In genomic region chr2:31725444-31725843, GRCh38 we compare ENCODE assay signal across 25 cellular contexts.
"Had no signal": no experiment of that assay in that cellular context is flagged by ENCODE, and none has a peak within 500 bp of the region (broad histone marks: within the 10 kb centered on the region; RNA-seq: fewer than 3 reads in every experiment).

No MANE protein-coding gene starts in this region.

- ATAC-seq: effector memory CD8-positive, alpha-beta T cell; foreskin keratinocyte; gastroesophageal sphincter; heart right ventricle; left cardiac atrium; left lung; left ventricle myocardium superior; lower lobe of right lung; mucosa of descending colon; naive thymus-derived CD8-positive, alpha-beta T cell had no signal

- H3K4me1 ChIP-seq: colonic mucosa, esophagus muscularis mucosa, foreskin keratinocyte, gastroesophageal sphincter, heart right ventricle, left lung, lower lobe of right lung had no signal

- H3K9me3 Mint-ChIP-seq: dendritic cell treated with granulocyte-macrophage colony-stimulating factor and Interleukin-4, amounts not matched to agents 40 ng/mL and 50 ng/mL, for 4 days had no signal

- DNase-seq: colonic mucosa; cortex of kidney; effector CD8-positive, alpha-beta T cell; effector memory CD8-positive, alpha-beta T cell; endodermal cell; foreskin keratinocyte; glutamatergic neuron; head of caudate nucleus; heart right ventricle; hippocampal formation; left cardiac atrium; left lung; left ventricle myocardium superior; lower lobe of right lung; mesenchymal stem cell; mucosa of descending colon; naive B cell; naive thymus-derived CD8-positive, alpha-beta T cell had no signal

- H3K9me3 ChIP-seq: colonic mucosa, esophagus muscularis mucosa, lower lobe of right lung, mucosa of descending colon had no signal

- H3K27me3 ChIP-seq: colonic mucosa, esophagus muscularis mucosa, gastroesophageal sphincter, heart right ventricle, left lung had no signal

- H3K36me3 Mint-ChIP-seq: mesothelial cell of epicardium, naive B cell had no signal

- H3K27me3 Mint-ChIP-seq: dendritic cell treated with granulocyte-macrophage colony-stimulating factor and Interleukin-4, amounts not matched to agents 40 ng/mL and 50 ng/mL, for 4 days had no signal

- H3K4me1 Mint-ChIP-seq: endodermal cell; mesothelial cell of epicardium; naive B cell; naive thymus-derived CD8-positive, alpha-beta T cell had no signal

- H3K27ac ChIP-seq: colonic mucosa, esophagus muscularis mucosa, foreskin keratinocyte, gastroesophageal sphincter, heart right ventricle, left lung, lower lobe of right lung had no signal

- FAIRE-seq: endometrium, frontal cortex, keratinocyte had no signal

- H3K4me3 ChIP-seq: colonic mucosa, esophagus muscularis mucosa, gastroesophageal sphincter, heart right ventricle, left lung, lower lobe of right lung, mucosa of descending colon had no signal

- H3K4me3 Mint-ChIP-seq: dendritic cell treated with granulocyte-macrophage colony-stimulating factor and Interleukin-4, amounts not matched to agents 40 ng/mL and 50 ng/mL, for 4 days; effector memory CD8-positive, alpha-beta T cell; endodermal cell; mesothelial cell of epicardium; naive B cell; naive thymus-derived CD8-positive, alpha-beta T cell had no signal

- H3K36me3 ChIP-seq: colonic mucosa, esophagus muscularis mucosa, gastroesophageal sphincter, heart right ventricle, left lung, lower lobe of right lung had no signal

- H3K27ac Mint-ChIP-seq: dendritic cell treated with granulocyte-macrophage colony-stimulating factor and Interleukin-4, amounts not matched to agents 40 ng/mL and 50 ng/mL, for 4 days; effector memory CD8-positive, alpha-beta T cell; endodermal cell; mesothelial cell of epicardium; naive B cell; naive thymus-derived CD8-positive, alpha-beta T cell had no signal
